Comparison of ENCODE assay signal across 8 cellular contexts in genomic region chr13:49792550-49793324, GRCh38. TPM values are rescaled to one million over a fixed set of nuclear protein-coding genes. Genes with fewer than 3 reads are reported as not detected.
A peak's percentile ranks its signal among the peaks of the same experiment; 100 is the strongest.
DNase-seq lines count a peak whose midpoint lies in the region; TF ChIP-seq lines count a peak whose summit lies in the region.

Gene KPNA3 (minus strand): TSS chr13:49792682. CDS start chr13:49792506, 176 bp downstream.

- TF ChIP-seq EP300 in neural cell (conservative IDR thresholded peaks at IDR 0.05; ENCODE audit: poor library complexity, severe bottlenecking) = no peak
- TF ChIP-seq EP300 in stomach (IDR thresholded peaks at IDR 0.05) = no peak

- intact Hi-C loops in stomach (cut with DNase I; ENCODE audit: low total_unique reads) = no loop called here

- H2AFZ ChIP-seq in MM.1S (ENCODE audit: low read length) (peak within 1 kb of the TSS; percentile 83), neural cell (ENCODE audit: low read depth, low read length) (peak within 1 kb of the TSS; percentile 80)

- 0 to 1% (median 0%) methylated on average over 29 to 71 of the region's 71 CpGs for WGBS in stomach, 5 donors

- H3K9ac ChIP-seq in MM.1S (ENCODE audit: low read length) (peak within 1 kb of the TSS; percentile 78), neural cell (ENCODE audit: low read length) (peak within 1 kb of the TSS; percentile 90)

- H3K9me2 ChIP-seq in MM.1S (replicated peaks; ENCODE audit: insufficient read depth, low read length) (no peaks in the 10 kb centered on the region), neural cell (ENCODE audit: insufficient read depth, low read length) (no peaks in the 10 kb centered on the region)

- H4K20me1 ChIP-seq in MM.1S (ENCODE audit: insufficient read depth, low read length) (no peaks in the 10 kb centered on the region), neural cell (ENCODE audit: insufficient read depth) (no peaks in the 10 kb centered on the region)

- H3K9me3 ChIP-seq in MM.1S (replicated peaks; ENCODE audit: insufficient read depth, low read length) = no peaks in the 10 kb centered on the region
- H3K9me3 ChIP-seq in neural cell (ENCODE audit: low read length) = no peaks in the 10 kb centered on the region
- no peaks in the 10 kb centered on the region for H3K9me3 ChIP-seq in stomach

- TF ChIP-seq RAD21 in neural cell (conservative IDR thresholded peaks at IDR 0.05) = no peak

- DNase-seq in GF-D8 (lab: John Stamatoyannopoulos, UW) (peak; percentile 96), HCEC 1CT (peak; percentile 97), MM.1S (peak; percentile 86), SIG-M5 (lab: John Stamatoyannopoulos, UW) (peak; percentile 71), activated gamma-delta T cell (lab: John Stamatoyannopoulos, UW) (peak; percentile 90), fibroblast of the conjunctiva (ENCODE audit: low read depth) (peak; percentile 91), stomach (peak; percentile 97)

- H3K4me2 ChIP-seq in MM.1S (ENCODE audit: low read depth, low read length) = peak within 1 kb of the TSS; percentile 74
- peak within 1 kb of the TSS; percentile 99 for H3K4me2 ChIP-seq in neural cell (ENCODE audit: low read length)

- H3K4me1 ChIP-seq in MM.1S (ENCODE audit: low read length) (0 out of 2 replicates have a peak, but pooled peaks cover 3% of the 10 kb centered on the region), stomach (peaks cover 26 to 43% (median 33%) of the 10 kb centered on the region in 4 donors)

- peak in 2 of 4 donors; percentile 18 to 56 for TF ChIP-seq POLR2A in stomach (IDR thresholded peaks at IDR 0.05)

- H3K79me2 ChIP-seq in MM.1S (ENCODE audit: low read length) (peaks cover 39% of the 10 kb centered on the region), neural cell (replicated peaks; ENCODE audit: insufficient read depth, low read length) (peaks cover 40% of the 10 kb centered on the region)

- peaks cover 5% of the 10 kb centered on the region; the same call in 1 of the 2 replicates for H3F3A ChIP-seq in MM.1S (ENCODE audit: insufficient read depth, low read length)
- no peaks in the 10 kb centered on the region for H3F3A ChIP-seq in neural cell (ENCODE audit: insufficient read depth, low read length, poor library complexity, severe bottlenecking)

- H3K27me3 ChIP-seq in MM.1S (replicated peaks; ENCODE audit: insufficient read depth, low read length) = no peaks in the 10 kb centered on the region
- no peaks in the 10 kb centered on the region for H3K27me3 ChIP-seq in neural cell (ENCODE audit: insufficient read depth, low read depth, low read length)
- no peaks in the 10 kb centered on the region for H3K27me3 ChIP-seq in stomach

- H3K4me3 ChIP-seq in MM.1S (ENCODE audit: low read length) (peak within 1 kb of the TSS; percentile 74), neural cell (ENCODE audit: low read length) (peak within 1 kb of the TSS; percentile 92), stomach (peak within 1 kb of the TSS; percentile 78 to 97 (median 93))

- TF ChIP-seq CTCF in MM.1S (IDR thresholded peaks at IDR 0.05; ENCODE audit: low read length) (no peak), neural cell (IDR thresholded peaks at IDR 0.05; ENCODE audit: poor library complexity, severe bottlenecking) (peak; percentile 51), stomach (IDR thresholded peaks at IDR 0.05) (peak in 1 of 7 experiments; percentile 40)

- no peaks in the 10 kb centered on the region for H3K36me3 ChIP-seq in MM.1S (replicated peaks; ENCODE audit: insufficient read depth, low read length)
- H3K36me3 ChIP-seq in neural cell (ENCODE audit: insufficient read depth, low read length) = peaks cover 4% of the 10 kb centered on the region
- H3K36me3 ChIP-seq in stomach = no peaks in the 10 kb centered on the region

- H3K27ac ChIP-seq in MM.1S (ENCODE audit: low read length) = peak within 1 kb of the TSS; percentile 91
- peak within 1 kb of the TSS; percentile 92 for H3K27ac ChIP-seq in neural cell (ENCODE audit: low read length)
- peak within 1 kb of the TSS; percentile 84 to 97 (median 94) for H3K27ac ChIP-seq in stomach

TF ChIP-seq in neural cell, 6 proteins besides CTCF, POLR2A, EP300 and RAD21:
- TF ChIP-seq REST (IDR thresholded peaks at IDR 0.05; ENCODE audit: borderline replicate concordance) (peak; percentile 67), MXI1 (conservative IDR thresholded peaks at IDR 0.05; ENCODE audit: poor library complexity, severe bottlenecking) (peak; percentile 89), POLR2AphosphoS5 (IDR thresholded peaks at IDR 0.05) (peak; percentile 47), TAF1 (IDR thresholded peaks at IDR 0.05; ENCODE audit: low read depth) (peak; percentile 80), EZH2 (IDR thresholded peaks at IDR 0.05; ENCODE audit: borderline replicate concordance, insufficient read depth, low read length, poor library complexity, severe bottlenecking) (no peak), SMC3 (conservative IDR thresholded peaks at IDR 0.05; ENCODE audit: poor library complexity) (no peak)
TF ChIP-seq in neural cell: peak in this region for 4.

RNA-seq across cellular contexts. Expression of gene KPNA3, which starts in this region (rescaled TPM):
- polyA plus RNA-seq in neural cell = 40.5 and 41.7 TPM in 2 replicates
- 75.7 and 87.2 TPM in 2 replicates for polyA minus RNA-seq in neural cell
- total RNA-seq in stomach = 10 to 100 TPM in 4 of 5 donors, 1 to 10 TPM in 1; 4.3 to 65.9 (median 32.3) TPM
- 10 to 100 TPM; 11.6 to 16.0 (median 11.7) TPM for polyA plus RNA-seq in stomach

Comparison
In these comparisons a context has a peak if more than half of its experiments do, and no peak if none do; other contexts are left out.
1. Peak in every context shown above with its lines: DNase-seq, H3K4me3 ChIP-seq and H3K27ac ChIP-seq.